Comparison of ENCODE assay signal across 1 cellular context in genomic region chr1:115036814-115037535, GRCh38.
TF ChIP-seq lines count a peak whose summit lies in the region.

No MANE protein-coding gene starts in this region.

TF ChIP-seq in HepG2, 621 proteins besides CTCF, POLR2A, EP300 and RAD21 (continued from another document and continues in another):
- TF ChIP-seq RARA (CRISPR knock-in tag; IDR thresholded peaks at IDR 0.05) (no peak), ZSCAN20 (CRISPR knock-in tag; IDR thresholded peaks at IDR 0.05; ENCODE audit: borderline replicate concordance) (no peak), SP1 (IDR thresholded peaks at IDR 0.05) (no peak), SP1 (CRISPR knock-in tag; IDR thresholded peaks at IDR 0.05) (no peak), ZNF773 (CRISPR knock-in tag; IDR thresholded peaks at IDR 0.05; ENCODE audit: borderline replicate concordance) (no peak), TCF7 (IDR thresholded peaks at IDR 0.05; ENCODE audit: low read depth) (0 out of 2 replicates have a peak, but pooled peaks have one; percentile 10), SAP130 (CRISPR knock-in tag; IDR thresholded peaks at IDR 0.05; ENCODE audit: low read depth) (peak; percentile 19; the same call in 1 of the 2 replicates), CHD4 (IDR thresholded peaks at IDR 0.05; ENCODE audit: borderline replicate concordance, low read length) (no peak), ZNF362 (CRISPR knock-in tag; IDR thresholded peaks at IDR 0.05; ENCODE audit: borderline replicate concordance) (no peak), KLF12 (CRISPR knock-in tag; IDR thresholded peaks at IDR 0.05; ENCODE audit: borderline replicate concordance) (no peak), ZNF598 (CRISPR knock-in tag; IDR thresholded peaks at IDR 0.05; ENCODE audit: borderline replicate concordance) (no peak), ZNF646 (CRISPR knock-in tag; IDR thresholded peaks at IDR 0.05) (no peak), ZNF235 (CRISPR knock-in tag; IDR thresholded peaks at IDR 0.05; ENCODE audit: borderline replicate concordance) (no peak), NR2F2 (IDR thresholded peaks at IDR 0.05; ENCODE audit: borderline replicate concordance, low read depth) (peak; percentile 26; the same call in 1 of the 2 replicates), HDAC2 (CRISPR knock-in tag; IDR thresholded peaks at IDR 0.05) (peak; percentile 79), KDM5B (CRISPR knock-in tag; IDR thresholded peaks at IDR 0.05; ENCODE audit: borderline replicate concordance) (no peak), SOX13 (IDR thresholded peaks at IDR 0.05) (no peak), SOX13 (CRISPR knock-in tag; conservative IDR thresholded peaks at IDR 0.05 in 1 of 2, IDR thresholded peaks at IDR 0.05 in 1 of 2) (peak in 1 of 2 experiments; percentile 69; a peak in 2 of 4 replicates), TFDP1 (CRISPR knock-in tag; IDR thresholded peaks at IDR 0.05; ENCODE audit: borderline replicate concordance) (no peak), CREM (IDR thresholded peaks at IDR 0.05) (peak; percentile 53; the same call in 1 of the 2 replicates), CREM (CRISPR knock-in tag; IDR thresholded peaks at IDR 0.05) (no peak), ZNF296 (CRISPR knock-in tag; conservative IDR thresholded peaks at IDR 0.05) (no peak), ZBTB43 (CRISPR knock-in tag; conservative IDR thresholded peaks at IDR 0.05) (no peak), USF2 (IDR thresholded peaks at IDR 0.05; ENCODE audit: low read depth, low read length) (no peak), USF2 (CRISPR knock-in tag; IDR thresholded peaks at IDR 0.05; ENCODE audit: borderline replicate concordance) (peak; percentile 45; the same call in 1 of the 2 replicates), TRIM22 (IDR thresholded peaks at IDR 0.05) (no peak), ZNF746 (CRISPR knock-in tag; IDR thresholded peaks at IDR 0.05) (no peak; the same call in 1 of the 2 replicates), PCBP2 (optimal IDR thresholded peaks at IDR 0.05; ENCODE audit: low read depth, low read length, poor library complexity, severe bottlenecking) (no peak), AHDC1 (CRISPR knock-in tag; IDR thresholded peaks at IDR 0.05; ENCODE audit: borderline replicate concordance) (peak; percentile 44; the same call in 1 of the 2 replicates), ZBTB20 (CRISPR knock-in tag; IDR thresholded peaks at IDR 0.05; ENCODE audit: borderline replicate concordance, low read depth) (peak; percentile 22; the same call in 1 of the 2 replicates), ZNF264 (CRISPR knock-in tag; IDR thresholded peaks at IDR 0.05) (0 out of 2 replicates have a peak, but pooled peaks have one; percentile 34), HNF1A (IDR thresholded peaks at IDR 0.05; ENCODE audit: low read depth) (0 out of 2 replicates have a peak, but pooled peaks have one; percentile 39), HNF1A (CRISPR knock-in tag; IDR thresholded peaks at IDR 0.05; ENCODE audit: borderline replicate concordance) (no peak)
